1 cellular context compared by ENCODE assay signal in the genomic region with DNA sequence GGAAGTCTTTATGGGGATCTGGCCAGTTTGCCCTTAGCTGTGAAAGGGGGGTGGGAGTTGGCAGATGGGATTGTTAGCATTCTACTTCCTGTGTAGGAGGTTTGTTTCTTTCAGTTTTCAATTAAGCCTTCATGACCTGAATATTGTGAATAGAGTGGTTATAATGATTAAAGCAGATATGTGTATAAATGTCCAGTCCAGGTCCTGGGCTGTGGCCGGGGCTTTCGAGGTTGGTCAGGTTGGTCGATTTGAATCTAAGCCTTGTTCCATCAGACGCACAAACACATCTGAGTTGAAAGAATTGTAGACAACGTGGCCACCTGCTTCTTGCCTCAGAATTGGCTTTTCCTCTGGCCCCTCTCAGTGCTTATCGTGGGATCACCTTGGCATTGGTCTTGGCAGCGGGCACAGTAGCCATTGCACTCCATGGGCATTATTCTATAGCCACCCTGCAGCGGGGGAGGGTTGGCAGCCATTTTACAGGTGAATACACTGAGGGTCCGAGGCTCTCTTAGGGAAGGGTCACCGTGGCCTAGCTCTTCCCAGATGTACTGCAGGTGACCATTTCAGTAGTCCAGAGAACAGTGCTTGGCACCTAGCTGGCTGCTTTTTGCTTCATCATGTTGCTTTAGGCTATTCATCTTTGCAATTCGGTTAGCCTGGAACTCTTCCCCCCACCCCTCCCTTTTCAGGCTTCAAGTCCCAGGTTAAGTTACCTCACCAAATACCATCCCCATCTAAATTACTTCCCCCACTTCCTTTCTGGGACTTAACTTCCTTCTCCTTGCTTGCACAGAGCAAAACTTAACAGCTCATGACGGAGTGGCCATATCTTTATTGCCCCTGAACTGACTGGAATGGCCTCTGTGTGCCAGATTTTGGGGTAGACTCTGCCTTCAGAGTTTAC.
TF ChIP-seq lines count a peak whose summit lies in the region.

No MANE protein-coding gene starts in this region.

TF ChIP-seq in H1, 55 proteins besides CTCF, POLR2A, EP300 and RAD21:
- TF ChIP-seq, protein P1, sequence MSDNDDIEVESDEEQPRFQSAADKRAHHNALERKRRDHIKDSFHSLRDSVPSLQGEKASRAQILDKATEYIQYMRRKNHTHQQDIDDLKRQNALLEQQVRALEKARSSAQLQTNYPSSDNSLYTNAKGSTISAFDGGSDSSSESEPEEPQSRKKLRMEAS (IDR thresholded peaks at IDR 0.05), result no peak
- TF ChIP-seq YY1 (IDR thresholded peaks at IDR 0.05; ENCODE audit: low read depth, low read length), result peak; percentile 79
